Comparison of ENCODE assay signal across 14 cellular contexts in the genomic region with DNA sequence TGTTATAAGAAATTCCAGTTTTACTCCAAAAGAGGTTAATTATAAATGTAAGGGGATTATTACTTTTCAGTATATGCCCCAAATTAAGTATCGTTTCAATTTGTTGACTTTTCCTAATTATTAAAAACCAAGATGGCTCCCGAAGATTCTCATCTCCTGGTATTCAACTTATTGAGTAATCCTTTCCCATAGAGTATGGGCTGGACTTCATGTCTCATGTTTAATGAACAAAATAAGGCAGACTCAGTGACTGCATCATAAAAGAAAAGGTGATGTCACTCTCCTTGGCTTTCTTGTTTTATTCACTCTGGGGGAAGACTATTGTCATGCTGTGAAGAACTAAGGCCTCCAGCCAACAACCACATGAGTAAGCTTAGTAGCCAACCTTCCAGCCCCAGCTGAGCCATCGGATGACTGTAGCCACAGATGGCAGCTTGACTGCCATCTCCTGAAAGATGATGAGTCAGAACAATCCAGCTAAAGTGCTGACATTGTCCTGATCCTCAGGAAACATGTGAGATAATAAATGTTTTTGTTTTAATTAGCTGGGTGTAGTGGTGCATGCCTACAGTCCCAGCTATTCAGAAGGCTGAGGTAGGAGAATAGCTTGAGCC. TPM values are rescaled to one million over a fixed set of nuclear protein-coding genes. Genes with fewer than 3 reads are reported as not detected.
DNase-seq lines count a peak whose midpoint lies in the region; ATAC-seq and TF ChIP-seq lines count a peak whose summit lies in the region.
"Had no signal": no experiment of that assay in that cellular context is flagged by ENCODE, and none has a peak within 500 bp of the region (broad histone marks: within the 10 kb centered on the region; RNA-seq: fewer than 3 reads in every experiment).

No MANE protein-coding gene starts in this region.

- no peaks in the 10 kb centered on the region for H3K9me3 ChIP-seq in Panc1 (ENCODE audit: control insufficient read depth, insufficient read depth, low read depth, low read length)
- H3K9me3 ChIP-seq: sigmoid colon had no signal

- TF ChIP-seq POLR2A in erythroblast (IDR thresholded peaks at IDR 0.05; ENCODE audit: low read length): no peak

- DNase-seq in DMS 273 (lab: John Stamatoyannopoulos, UW; ENCODE audit: unreplicated experiment) (peak; percentile 60), DMS 273 treated with DMSO at 0.1 percent for 48 hours (lab: John Stamatoyannopoulos, UW) (no peak), Panc1 (ENCODE audit: low read depth, low spot score) (no peak), erythroblast (lab: John Stamatoyannopoulos, UW) (peak; percentile 22 to 25), skeletal muscle cell (ENCODE audit: low read depth) (peak; percentile 76), posterior cingulate gyrus (no peak)
- DNase-seq: anterior cingulate cortex, immature natural killer cell, NCI-H774, sigmoid colon had no signal

- H3K27me3 ChIP-seq in Panc1 (ENCODE audit: control insufficient read depth, insufficient read depth, low read length): no peaks in the 10 kb centered on the region
- H3K27me3 ChIP-seq: sigmoid colon had no signal

- in situ Hi-C loops in Panc1 (cut with HindIII; ENCODE audit: low pct_unique_long_range_greater_than_20kb, low sequenced_read_pairs): no loop called here

- POLR2A ChIA-PET in Panc1 (lab: Charles Lee): interaction anchor here (0.7 kb wide), 1 partner anchor 34 kb away, joined by 5 read pairs; no protein-coding TSS in a partner anchor

- BruUV-seq in Panc1 (replicated peaks; lab: Mats Ljungman, UMichigan): no TSS peak

- TF ChIP-seq CTCF in Panc1 (IDR thresholded peaks at IDR 0.05): no peak

- no peak overlapping the region for H3K27ac ChIP-seq in Panc1 (ENCODE audit: low read length)
- H3K27ac ChIP-seq: 22Rv1, sigmoid colon had no signal

- H3K4me1 ChIP-seq in Panc1 (ENCODE audit: control insufficient read depth, insufficient read depth, low read length): peaks cover 20% of the 10 kb centered on the region
- H3K4me1 ChIP-seq: sigmoid colon had no signal

- H3K4me3 ChIP-seq in Panc1 (ENCODE audit: low read depth in 2 of 2, low read length in 2 of 2): no peak overlapping the region
- H3K4me3 ChIP-seq in skeletal muscle cell (ENCODE audit: low read depth, low read length): no peak overlapping the region
- H3K4me3 ChIP-seq: sigmoid colon had no signal

- ATAC-seq in Panc1 (peak; percentile 76; the same call in 1 of the 2 replicates), HG03457 (IDR thresholded peaks at IDR 0.05; ENCODE audit: unreplicated experiment) (no peak), GM21367 (IDR thresholded peaks at IDR 0.05; ENCODE audit: unreplicated experiment) (no peak)
- ATAC-seq: activated CD4-positive, CD25-positive, alpha-beta regulatory T cell treated with anti-CD3 and anti-CD28 coated beads, Interleukin-2, amount 50 U/mL, for 24 hours had no signal

- intact Hi-C loops in Panc1 (cut with micrococcal nuclease; ENCODE audit: unreplicated experiment) (no loop called here), posterior cingulate gyrus (cut with DNase I) (no loop called here)

- no peaks in the 10 kb centered on the region for H3K36me3 ChIP-seq in Panc1 (ENCODE audit: control insufficient read depth, insufficient read depth, low read length)
- H3K36me3 ChIP-seq: sigmoid colon had no signal

- CTCF ChIA-PET in Panc1 (lab: Charles Lee): interaction anchor here (0.7 kb wide), 1 partner anchor 100 kb away, joined by 5 read pairs; no protein-coding TSS in a partner anchor

RNA-seq across cellular contexts. Expression of gene IGF2BP2, which starts 17.3 kb away (rescaled TPM):
- total RNA-seq in Panc1 (2021; ENCODE audit: unreplicated experiment): 97.8 TPM
- 55.9 TPM for polyA plus RNA-seq in Panc1 (2012; ENCODE audit: insufficient read length)

Comparison
In these comparisons a context has a peak if more than half of its experiments do, and no peak if none do; other contexts are left out.
1. DNase-seq: peak in DMS 273 (single experiment), erythroblast (2 of 2) and skeletal muscle cell (single experiment); none in DMS 273 treated with DMSO at 0.1 percent for 48 hours (single experiment), Panc1 (single experiment) and posterior cingulate gyrus (0 of 10).